1 cellular context compared by ENCODE assay signal in genomic region chr4:129140521-129140920, GRCh38.
TF ChIP-seq lines count a peak whose summit lies in the region.

No MANE protein-coding gene starts in this region.

TF ChIP-seq in H1, 55 proteins besides CTCF, POLR2A, EP300 and RAD21:
- no peak for TF ChIP-seq USF2 (IDR thresholded peaks at IDR 0.05; ENCODE audit: low read length)
- no peak for TF ChIP-seq MAX (IDR thresholded peaks at IDR 0.05)
- TF ChIP-seq SUZ12 (IDR thresholded peaks at IDR 0.05; ENCODE audit: low read length): no peak
- TF ChIP-seq TAF7 (optimal IDR thresholded peaks at IDR 0.05; ENCODE audit: borderline replicate concordance, low read depth, low read length): no peak
- TF ChIP-seq SIN3A (conservative IDR thresholded peaks at IDR 0.05 in 1 of 2, IDR thresholded peaks at IDR 0.05 in 1 of 2; ENCODE audit: low read depth in 1 of 2, low read length in 2 of 2): no peak
- no peak for TF ChIP-seq FOSL1 (IDR thresholded peaks at IDR 0.05; ENCODE audit: insufficient read depth, low read depth, low read length)
- TF ChIP-seq CHD1 (IDR thresholded peaks at IDR 0.05; ENCODE audit: low read depth, low read length): no peak
- TF ChIP-seq GABPA (IDR thresholded peaks at IDR 0.05; ENCODE audit: borderline replicate concordance, insufficient read depth, low read length): no peak
- no peak for TF ChIP-seq EGR1 (IDR thresholded peaks at IDR 0.05; ENCODE audit: borderline replicate concordance, low read depth, low read length)
- no peak for TF ChIP-seq GTF2F1 (IDR thresholded peaks at IDR 0.05; ENCODE audit: borderline replicate concordance, low read depth, low read length)
- no peak for TF ChIP-seq ZNF274 (IDR thresholded peaks at IDR 0.05; ENCODE audit: borderline replicate concordance, extremely low read depth, low read length)
- no peak for TF ChIP-seq BRCA1 (IDR thresholded peaks at IDR 0.05; ENCODE audit: low read depth, low read length)
- no peak for TF ChIP-seq SRF (IDR thresholded peaks at IDR 0.05; ENCODE audit: low read depth, low read length)
- TF ChIP-seq CTBP2 (IDR thresholded peaks at IDR 0.05; ENCODE audit: borderline replicate concordance, insufficient read depth, insufficient read length, low read length): no peak
- TF ChIP-seq BCL11A (IDR thresholded peaks at IDR 0.05; ENCODE audit: low read depth in 2 of 2, low read length in 2 of 2): no peak
- no peak for TF ChIP-seq RXRA (IDR thresholded peaks at IDR 0.05; ENCODE audit: insufficient read depth, low read depth, low read length)
- TF ChIP-seq KDM1A (IDR thresholded peaks at IDR 0.05; ENCODE audit: borderline replicate concordance, low read length): no peak
- TF ChIP-seq TCF12 (IDR thresholded peaks at IDR 0.05; ENCODE audit: low read depth, low read length): no peak
- no peak for TF ChIP-seq JUND (IDR thresholded peaks at IDR 0.05; ENCODE audit: low read length)
- TF ChIP-seq EZH2 (IDR thresholded peaks at IDR 0.05; ENCODE audit: low read depth, low read length, severe bottlenecking): no peak
